Comparison of ENCODE assay signal across 12 cellular contexts in the genomic region with DNA sequence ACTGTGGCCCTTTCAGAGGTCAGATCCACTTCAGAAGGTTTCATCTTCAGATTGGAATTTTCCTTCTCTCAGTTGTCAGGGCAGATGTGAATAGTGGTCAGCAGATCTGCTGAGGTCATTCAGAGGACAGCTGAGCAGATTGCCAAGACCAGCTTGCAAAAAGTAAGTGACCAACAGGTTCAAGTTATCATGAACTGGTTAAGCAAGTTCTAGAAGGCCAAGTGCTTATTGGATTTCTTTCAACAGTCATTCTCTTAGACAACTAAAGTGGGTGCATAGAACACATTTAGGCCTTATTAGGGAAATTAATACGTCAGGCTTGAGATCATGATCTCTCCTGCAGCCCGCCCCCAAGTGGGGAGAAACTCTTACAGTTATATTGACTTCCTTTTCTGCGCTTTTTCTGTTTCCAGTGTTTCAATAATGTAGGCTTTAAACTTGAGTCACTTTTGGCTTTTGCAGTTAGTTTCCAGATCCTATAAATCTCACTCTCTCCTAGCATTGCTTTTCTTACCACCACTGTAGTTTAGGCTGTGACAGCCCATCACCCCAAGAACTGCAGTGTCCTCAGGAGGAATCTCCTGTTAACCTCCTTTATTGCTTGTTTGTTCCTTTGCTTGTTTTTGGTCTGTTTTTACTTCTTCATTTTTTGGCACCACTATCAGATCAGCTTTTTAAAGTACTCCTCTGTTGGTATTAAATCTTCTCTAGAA.
DNase-seq lines count a peak whose midpoint lies in the region; ATAC-seq and TF ChIP-seq lines count a peak whose summit lies in the region.
"Had no signal": no experiment of that assay in that cellular context is flagged by ENCODE, and none has a peak within 500 bp of the region (broad histone marks: within the 10 kb centered on the region; RNA-seq: fewer than 3 reads in every experiment).

No MANE protein-coding gene starts in this region.

- DNase-seq in heart left ventricle (peak in 2 of 5 donors; percentile 57), skeletal muscle cell (ENCODE audit: low read depth) (peak; percentile 45), GM10266 (ENCODE audit: extremely low spot score) (no peak), HK-2 (ENCODE audit: unreplicated experiment) (no peak), activated gamma-delta T cell treated with Interleukin-2 at 50 U/mL for 16 hours (no peak)
- DNase-seq: activated CD4-positive, alpha-beta memory T cell treated with anti-CD3 and anti-CD28 coated beads, Interleukin-2, amount 10 ng/mL, durations not matched to agents 7 days and 5 days; erythroblast; NCI-H2171 had no signal

- ATAC-seq in SK-N-SH treated with all-trans-retinoic acid at 6 μM for 48 hours (peak; percentile 71), heart left ventricle (peak in 3 of 4 donors; percentile 33 to 60 (median 33)), GM21447 (IDR thresholded peaks at IDR 0.05; ENCODE audit: unreplicated experiment) (no peak)
- ATAC-seq: GM12878 had no signal

- H3K27ac ChIP-seq in heart left ventricle, result peak overlapping the region; percentile 17 to 79 (median 70)

- no peaks in the 10 kb centered on the region for H3K27me3 ChIP-seq in heart left ventricle

- H3K4me1 ChIP-seq in heart left ventricle, result peaks cover 11 to 86% (median 71%) of the 10 kb centered on the region in 12 donors

- TF ChIP-seq CTCF in GM12873 (IDR thresholded peaks at IDR 0.05; ENCODE audit: insufficient read depth, low read depth, low read length, missing control alignments) (peak; percentile 6), heart left ventricle (IDR thresholded peaks at IDR 0.05) (peak in 7 of 12 donors; percentile 8 to 40 (median 21)), GM10266 (IDR thresholded peaks at IDR 0.05; ENCODE audit: control insufficient read depth, insufficient read depth, low read depth, missing control alignments) (no peak)

- H3K36me3 ChIP-seq in heart left ventricle, result peaks cover 0 to 12% (median under 1%) of the 10 kb centered on the region in 9 donors

- no peak for TF ChIP-seq POLR2A in heart left ventricle (IDR thresholded peaks at IDR 0.05)

- intact Hi-C loops in heart left ventricle (cut with DNase I), result loop anchor here in 5 of 10 donors (5.0 to 10.0 kb wide), 7 partner anchors 72 to 408 kb away; a partner anchor contains a TSS

- H3K4me3 ChIP-seq in heart left ventricle (no peak overlapping the region), skeletal muscle cell (ENCODE audit: low read depth, low read length) (no peak overlapping the region)
- H3K4me3 ChIP-seq: GM12878 had no signal

- 44 to 57% (median 49%) methylated on average over 3 of the region's 3 CpGs for WGBS in heart left ventricle, 4 donors

- no peaks in the 10 kb centered on the region for H3K9me3 ChIP-seq in heart left ventricle

TF ChIP-seq in SK-N-SH treated with all-trans-retinoic acid at 6 μM for 48 hours, 23 proteins besides CTCF, POLR2A, EP300 and RAD21:
- no peak for TF ChIP-seq ZFP30 (CRISPR knock-in tag; IDR thresholded peaks at IDR 0.05)
- TF ChIP-seq PPARA (CRISPR knock-in tag; IDR thresholded peaks at IDR 0.05; ENCODE audit: borderline replicate concordance), result no peak
- TF ChIP-seq, protein P1, sequence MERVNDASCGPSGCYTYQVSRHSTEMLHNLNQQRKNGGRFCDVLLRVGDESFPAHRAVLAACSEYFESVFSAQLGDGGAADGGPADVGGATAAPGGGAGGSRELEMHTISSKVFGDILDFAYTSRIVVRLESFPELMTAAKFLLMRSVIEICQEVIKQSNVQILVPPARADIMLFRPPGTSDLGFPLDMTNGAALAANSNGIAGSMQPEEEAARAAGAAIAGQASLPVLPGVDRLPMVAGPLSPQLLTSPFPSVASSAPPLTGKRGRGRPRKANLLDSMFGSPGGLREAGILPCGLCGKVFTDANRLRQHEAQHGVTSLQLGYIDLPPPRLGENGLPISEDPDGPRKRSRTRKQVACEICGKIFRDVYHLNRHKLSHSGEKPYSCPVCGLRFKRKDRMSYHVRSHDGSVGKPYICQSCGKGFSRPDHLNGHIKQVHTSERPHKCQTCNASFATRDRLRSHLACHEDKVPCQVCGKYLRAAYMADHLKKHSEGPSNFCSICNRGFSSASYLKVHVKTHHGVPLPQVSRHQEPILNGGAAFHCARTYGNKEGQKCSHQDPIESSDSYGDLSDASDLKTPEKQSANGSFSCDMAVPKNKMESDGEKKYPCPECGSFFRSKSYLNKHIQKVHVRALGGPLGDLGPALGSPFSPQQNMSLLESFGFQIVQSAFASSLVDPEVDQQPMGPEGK (CRISPR knock-in tag; IDR thresholded peaks at IDR 0.05; ENCODE audit: borderline replicate concordance), result no peak
- TF ChIP-seq OSR1 (CRISPR knock-in tag; IDR thresholded peaks at IDR 0.05), result no peak; the same call in 1 of the 2 replicates
- TF ChIP-seq ZNF8 (CRISPR knock-in tag; IDR thresholded peaks at IDR 0.05), result no peak
- no peak for TF ChIP-seq ZFP3 (CRISPR knock-in tag; IDR thresholded peaks at IDR 0.05)
- TF ChIP-seq ISL1 (CRISPR knock-in tag; IDR thresholded peaks at IDR 0.05), result no peak
- no peak for TF ChIP-seq CSDC2 (CRISPR knock-in tag; IDR thresholded peaks at IDR 0.05)
